In the genomic region with DNA sequence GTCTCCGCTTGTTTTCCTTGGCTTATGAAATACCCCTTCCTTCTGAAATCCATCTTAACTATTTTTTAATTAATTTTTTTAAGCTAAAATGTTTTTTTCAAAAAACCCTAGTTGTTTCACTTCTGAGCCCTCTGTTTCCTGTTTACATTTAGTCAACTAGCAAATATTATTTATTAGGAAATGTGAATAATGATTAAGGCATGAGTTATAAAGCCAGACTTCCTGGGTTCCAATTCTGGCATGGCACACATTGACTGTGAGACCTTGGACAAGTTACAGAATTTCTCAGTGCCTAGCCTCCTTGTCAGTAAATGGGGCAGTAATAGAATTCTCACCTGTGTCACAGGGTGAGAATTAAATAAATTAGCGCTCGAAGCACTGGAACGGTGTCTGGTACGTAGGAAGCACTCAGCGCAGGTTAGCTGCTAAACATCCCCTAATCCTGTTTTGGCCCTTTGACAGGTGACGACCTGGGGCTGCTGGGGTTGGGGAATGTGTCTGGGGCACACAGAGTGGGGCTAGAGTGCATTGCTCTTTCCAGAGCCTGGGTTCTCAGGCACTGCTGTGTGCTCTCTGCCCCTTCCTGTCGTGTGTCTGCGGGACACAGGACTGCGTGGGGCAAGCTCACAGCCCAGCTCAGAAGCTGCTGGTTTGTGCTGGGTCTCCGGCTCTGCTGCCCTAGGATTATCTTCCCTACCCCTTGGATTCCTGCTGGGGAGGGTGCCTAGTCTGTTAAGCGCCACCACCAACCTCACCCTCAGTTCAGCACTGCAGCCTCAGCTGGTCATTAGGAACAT, we compare ENCODE assay signal across 2 cellular contexts.
TF ChIP-seq lines count a peak whose summit lies in the region.

No MANE protein-coding gene starts in this region.

TF ChIP-seq in SK-N-SH treated with all-trans-retinoic acid at 6 μM for 48 hours, 23 proteins besides CTCF, POLR2A, EP300 and RAD21:
- TF ChIP-seq ZC3H10 (CRISPR knock-in tag; IDR thresholded peaks at IDR 0.05) (no peak), PPARA (CRISPR knock-in tag; IDR thresholded peaks at IDR 0.05; ENCODE audit: borderline replicate concordance) (no peak), OSR1 (CRISPR knock-in tag; IDR thresholded peaks at IDR 0.05) (no peak), TSHZ2 (CRISPR knock-in tag; IDR thresholded peaks at IDR 0.05) (no peak), ZFP3 (CRISPR knock-in tag; IDR thresholded peaks at IDR 0.05) (no peak), ESRRG (CRISPR knock-in tag; IDR thresholded peaks at IDR 0.05) (no peak), GLIS3 (CRISPR knock-in tag; IDR thresholded peaks at IDR 0.05) (no peak), BACH2 (CRISPR knock-in tag; IDR thresholded peaks at IDR 0.05; ENCODE audit: borderline replicate concordance) (no peak), ISL1 (CRISPR knock-in tag; IDR thresholded peaks at IDR 0.05) (no peak), ZNF70 (CRISPR knock-in tag; IDR thresholded peaks at IDR 0.05) (no peak)
- TF ChIP-seq, protein P1, sequence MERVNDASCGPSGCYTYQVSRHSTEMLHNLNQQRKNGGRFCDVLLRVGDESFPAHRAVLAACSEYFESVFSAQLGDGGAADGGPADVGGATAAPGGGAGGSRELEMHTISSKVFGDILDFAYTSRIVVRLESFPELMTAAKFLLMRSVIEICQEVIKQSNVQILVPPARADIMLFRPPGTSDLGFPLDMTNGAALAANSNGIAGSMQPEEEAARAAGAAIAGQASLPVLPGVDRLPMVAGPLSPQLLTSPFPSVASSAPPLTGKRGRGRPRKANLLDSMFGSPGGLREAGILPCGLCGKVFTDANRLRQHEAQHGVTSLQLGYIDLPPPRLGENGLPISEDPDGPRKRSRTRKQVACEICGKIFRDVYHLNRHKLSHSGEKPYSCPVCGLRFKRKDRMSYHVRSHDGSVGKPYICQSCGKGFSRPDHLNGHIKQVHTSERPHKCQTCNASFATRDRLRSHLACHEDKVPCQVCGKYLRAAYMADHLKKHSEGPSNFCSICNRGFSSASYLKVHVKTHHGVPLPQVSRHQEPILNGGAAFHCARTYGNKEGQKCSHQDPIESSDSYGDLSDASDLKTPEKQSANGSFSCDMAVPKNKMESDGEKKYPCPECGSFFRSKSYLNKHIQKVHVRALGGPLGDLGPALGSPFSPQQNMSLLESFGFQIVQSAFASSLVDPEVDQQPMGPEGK (CRISPR knock-in tag; IDR thresholded peaks at IDR 0.05; ENCODE audit: borderline replicate concordance), result no peak
- TF ChIP-seq, protein P2, sequence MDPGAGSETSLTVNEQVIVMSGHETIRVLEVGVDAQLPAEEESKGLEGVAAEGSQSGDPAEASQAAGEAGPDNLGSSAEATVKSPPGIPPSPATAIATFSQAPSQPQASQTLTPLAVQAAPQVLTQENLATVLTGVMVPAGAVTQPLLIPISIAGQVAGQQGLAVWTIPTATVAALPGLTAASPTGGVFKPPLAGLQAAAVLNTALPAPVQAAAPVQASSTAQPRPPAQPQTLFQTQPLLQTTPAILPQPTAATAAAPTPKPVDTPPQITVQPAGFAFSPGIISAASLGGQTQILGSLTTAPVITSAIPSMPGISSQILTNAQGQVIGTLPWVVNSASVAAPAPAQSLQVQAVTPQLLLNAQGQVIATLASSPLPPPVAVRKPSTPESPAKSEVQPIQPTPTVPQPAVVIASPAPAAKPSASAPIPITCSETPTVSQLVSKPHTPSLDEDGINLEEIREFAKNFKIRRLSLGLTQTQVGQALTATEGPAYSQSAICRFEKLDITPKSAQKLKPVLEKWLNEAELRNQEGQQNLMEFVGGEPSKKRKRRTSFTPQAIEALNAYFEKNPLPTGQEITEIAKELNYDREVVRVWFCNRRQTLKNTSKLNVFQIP (CRISPR knock-in tag; IDR thresholded peaks at IDR 0.05; ENCODE audit: borderline replicate concordance, low read depth), result no peak
- TF ChIP-seq, protein P3, sequence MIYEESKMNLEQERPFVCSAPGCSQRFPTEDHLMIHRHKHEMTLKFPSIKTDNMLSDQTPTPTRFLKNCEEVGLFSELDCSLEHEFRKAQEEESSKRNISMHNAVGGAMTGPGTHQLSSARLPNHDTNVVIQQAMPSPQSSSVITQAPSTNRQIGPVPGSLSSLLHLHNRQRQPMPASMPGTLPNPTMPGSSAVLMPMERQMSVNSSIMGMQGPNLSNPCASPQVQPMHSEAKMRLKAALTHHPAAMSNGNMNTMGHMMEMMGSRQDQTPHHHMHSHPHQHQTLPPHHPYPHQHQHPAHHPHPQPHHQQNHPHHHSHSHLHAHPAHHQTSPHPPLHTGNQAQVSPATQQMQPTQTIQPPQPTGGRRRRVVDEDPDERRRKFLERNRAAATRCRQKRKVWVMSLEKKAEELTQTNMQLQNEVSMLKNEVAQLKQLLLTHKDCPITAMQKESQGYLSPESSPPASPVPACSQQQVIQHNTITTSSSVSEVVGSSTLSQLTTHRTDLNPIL (CRISPR knock-in tag; IDR thresholded peaks at IDR 0.05; ENCODE audit: low read depth), result no peak

TF ChIP-seq in SK-N-SH, 30 proteins besides CTCF, POLR2A, EP300 and RAD21:
- TF ChIP-seq TEAD4 (IDR thresholded peaks at IDR 0.05; ENCODE audit: borderline replicate concordance, insufficient read depth), result no peak
- TF ChIP-seq RCOR1 (IDR thresholded peaks at IDR 0.05; ENCODE audit: low read length), result no peak
- TF ChIP-seq GATA2 (CRISPR knock-in tag; IDR thresholded peaks at IDR 0.05), result no peak
- no peak for TF ChIP-seq MEF2A (IDR thresholded peaks at IDR 0.05; ENCODE audit: borderline replicate concordance, low read depth)
- no peak for TF ChIP-seq YY1 (IDR thresholded peaks at IDR 0.05; ENCODE audit: low read depth)
- no peak for TF ChIP-seq ZBTB33 (IDR thresholded peaks at IDR 0.05; ENCODE audit: borderline replicate concordance, low read depth)
- no peak for TF ChIP-seq TAF1 (IDR thresholded peaks at IDR 0.05; ENCODE audit: borderline replicate concordance, low read depth, low read length)
- TF ChIP-seq ELF1 (IDR thresholded peaks at IDR 0.05), result no peak
- TF ChIP-seq RFX5 (IDR thresholded peaks at IDR 0.05; ENCODE audit: low read length), result no peak
- TF ChIP-seq NRF1 (IDR thresholded peaks at IDR 0.05; ENCODE audit: low read depth, low read length), result no peak
- no peak for TF ChIP-seq FOXM1 (IDR thresholded peaks at IDR 0.05; ENCODE audit: low read depth)
- TF ChIP-seq, protein P4, sequence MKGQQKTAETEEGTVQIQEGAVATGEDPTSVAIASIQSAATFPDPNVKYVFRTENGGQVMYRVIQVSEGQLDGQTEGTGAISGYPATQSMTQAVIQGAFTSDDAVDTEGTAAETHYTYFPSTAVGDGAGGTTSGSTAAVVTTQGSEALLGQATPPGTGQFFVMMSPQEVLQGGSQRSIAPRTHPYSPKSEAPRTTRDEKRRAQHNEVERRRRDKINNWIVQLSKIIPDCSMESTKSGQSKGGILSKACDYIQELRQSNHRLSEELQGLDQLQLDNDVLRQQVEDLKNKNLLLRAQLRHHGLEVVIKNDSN (IDR thresholded peaks at IDR 0.05; ENCODE audit: borderline replicate concordance, low read depth), result no peak
- no peak for TF ChIP-seq NFIC (IDR thresholded peaks at IDR 0.05; ENCODE audit: borderline replicate concordance)
- TF ChIP-seq POLR2AphosphoS5 (IDR thresholded peaks at IDR 0.05; ENCODE audit: low read depth, low read length), result no peak
- TF ChIP-seq FOXJ3 (CRISPR knock-in tag; IDR thresholded peaks at IDR 0.05), result no peak
- no peak for TF ChIP-seq TCF12 (IDR thresholded peaks at IDR 0.05)
- TF ChIP-seq EZH2phosphoT487 (IDR thresholded peaks at IDR 0.05; ENCODE audit: borderline replicate concordance, low read depth), result no peak
- TF ChIP-seq SIN3A (IDR thresholded peaks at IDR 0.05; ENCODE audit: borderline replicate concordance, low read depth, low read length), result no peak
- TF ChIP-seq, protein P5, sequence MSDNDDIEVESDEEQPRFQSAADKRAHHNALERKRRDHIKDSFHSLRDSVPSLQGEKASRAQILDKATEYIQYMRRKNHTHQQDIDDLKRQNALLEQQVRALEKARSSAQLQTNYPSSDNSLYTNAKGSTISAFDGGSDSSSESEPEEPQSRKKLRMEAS (IDR thresholded peaks at IDR 0.05; ENCODE audit: low read depth), result no peak
- TF ChIP-seq RXRA (IDR thresholded peaks at IDR 0.05; ENCODE audit: borderline replicate concordance, low read depth), result no peak
